1 cellular context compared by ENCODE assay signal in the genomic region with DNA sequence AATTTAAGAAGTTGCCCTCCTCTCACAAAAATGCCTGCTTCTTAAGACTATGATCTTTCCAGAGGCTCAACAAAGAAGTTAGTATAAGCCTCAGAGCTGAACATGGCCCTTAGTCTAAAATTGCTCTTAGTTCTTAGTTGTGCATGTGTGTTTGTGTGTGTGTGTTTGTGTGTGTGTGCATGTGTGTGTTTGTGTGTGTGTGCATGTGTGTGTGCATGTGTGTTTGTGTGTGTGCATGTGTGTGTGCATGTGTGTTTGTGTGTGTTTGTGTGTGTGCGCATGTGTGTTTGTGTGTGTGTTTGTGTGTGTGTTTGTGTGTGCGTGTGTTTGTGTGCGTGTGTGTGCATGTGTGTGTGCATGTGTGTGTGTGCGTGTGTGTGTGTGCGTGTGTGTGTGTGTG.
TF ChIP-seq lines count a peak whose summit lies in the region.

No MANE protein-coding gene starts in this region.

TF ChIP-seq in K562, 482 proteins besides CTCF, POLR2A, EP300 and RAD21 (continued from another document):
- no peak for TF ChIP-seq ZNF133 (CRISPR knock-in tag; IDR thresholded peaks at IDR 0.05)
- no peak for TF ChIP-seq ZFPM2 (CRISPR knock-in tag; IDR thresholded peaks at IDR 0.05)
- TF ChIP-seq E4F1 (CRISPR knock-in tag; IDR thresholded peaks at IDR 0.05; ENCODE audit: borderline replicate concordance), result no peak
- TF ChIP-seq YBX1 (IDR thresholded peaks at IDR 0.05), result no peak
- no peak for TF ChIP-seq ZNF282 (CRISPR knock-in tag; IDR thresholded peaks at IDR 0.05)
- no peak for TF ChIP-seq TCF7 (IDR thresholded peaks at IDR 0.05; ENCODE audit: borderline replicate concordance)
- TF ChIP-seq ESRRB (CRISPR knock-in tag; IDR thresholded peaks at IDR 0.05; ENCODE audit: borderline replicate concordance), result no peak
TF ChIP-seq in K562: peak in this region for 0.
